Comparison of ENCODE assay signal across 1 cellular context in the genomic region with DNA sequence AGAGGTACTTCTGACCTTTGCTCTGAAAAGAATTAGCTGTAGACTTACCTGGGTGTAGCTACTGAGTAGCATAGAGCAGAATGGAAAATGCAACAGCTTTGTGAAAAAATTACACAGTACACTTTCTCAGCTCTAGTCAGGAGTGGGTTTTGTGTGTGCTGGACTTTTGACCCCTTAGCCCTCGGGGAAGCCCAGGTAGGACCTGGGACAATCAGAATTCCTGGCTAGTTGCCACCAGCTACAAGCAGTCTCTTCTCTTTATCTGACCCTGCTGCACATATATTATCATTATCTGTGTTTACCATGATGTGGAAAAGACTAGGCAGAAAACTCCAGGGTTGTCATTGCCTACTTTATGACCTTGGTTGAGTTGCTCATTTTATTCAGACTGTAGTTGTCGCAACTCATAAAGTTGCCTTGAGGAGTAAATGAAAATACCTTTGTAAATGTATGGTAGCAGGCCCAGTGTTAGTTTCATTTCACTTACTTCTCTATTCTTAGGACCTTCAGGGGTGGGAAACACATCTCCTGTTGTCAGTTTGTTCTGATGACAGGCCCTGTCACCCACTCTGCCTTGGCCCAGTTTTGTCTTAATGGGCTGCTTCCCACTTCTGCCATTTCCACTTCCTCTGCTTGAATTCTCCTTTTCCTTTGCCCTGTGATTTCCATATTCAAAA.
TF ChIP-seq lines count a peak whose summit lies in the region.

No MANE protein-coding gene starts in this region.

TF ChIP-seq in HepG2, 621 proteins besides CTCF, POLR2A, EP300 and RAD21 (continued from another document and continues in another):
- TF ChIP-seq, protein P1, sequence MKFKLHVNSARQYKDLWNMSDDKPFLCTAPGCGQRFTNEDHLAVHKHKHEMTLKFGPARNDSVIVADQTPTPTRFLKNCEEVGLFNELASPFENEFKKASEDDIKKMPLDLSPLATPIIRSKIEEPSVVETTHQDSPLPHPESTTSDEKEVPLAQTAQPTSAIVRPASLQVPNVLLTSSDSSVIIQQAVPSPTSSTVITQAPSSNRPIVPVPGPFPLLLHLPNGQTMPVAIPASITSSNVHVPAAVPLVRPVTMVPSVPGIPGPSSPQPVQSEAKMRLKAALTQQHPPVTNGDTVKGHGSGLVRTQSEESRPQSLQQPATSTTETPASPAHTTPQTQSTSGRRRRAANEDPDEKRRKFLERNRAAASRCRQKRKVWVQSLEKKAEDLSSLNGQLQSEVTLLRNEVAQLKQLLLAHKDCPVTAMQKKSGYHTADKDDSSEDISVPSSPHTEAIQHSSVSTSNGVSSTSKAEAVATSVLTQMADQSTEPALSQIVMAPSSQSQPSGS (CRISPR knock-in tag; IDR thresholded peaks at IDR 0.05) = peak; percentile 53; the same call in 1 of the 2 replicates
- TF ChIP-seq ARHGAP35 (CRISPR knock-in tag; IDR thresholded peaks at IDR 0.05; ENCODE audit: borderline replicate concordance) (no peak), TBX3 (IDR thresholded peaks at IDR 0.05; ENCODE audit: borderline replicate concordance) (no peak), TCF7L2 (IDR thresholded peaks at IDR 0.05; ENCODE audit: low read depth, low read length) (no peak), ZMAT3 (CRISPR knock-in tag; conservative IDR thresholded peaks at IDR 0.05) (no peak), YEATS4 (CRISPR knock-in tag; IDR thresholded peaks at IDR 0.05; ENCODE audit: borderline replicate concordance) (peak; percentile 9; the same call in 1 of the 2 replicates), EEA1 (CRISPR knock-in tag; IDR thresholded peaks at IDR 0.05; ENCODE audit: borderline replicate concordance) (no peak), ZSCAN9 (CRISPR knock-in tag; IDR thresholded peaks at IDR 0.05; ENCODE audit: borderline replicate concordance) (0 out of 2 replicates have a peak, but pooled peaks have one; percentile 31), ZNF749 (CRISPR knock-in tag; IDR thresholded peaks at IDR 0.05; ENCODE audit: borderline replicate concordance) (no peak), ZNF879 (CRISPR knock-in tag; IDR thresholded peaks at IDR 0.05) (no peak), SRSF9 (IDR thresholded peaks at IDR 0.05; ENCODE audit: borderline replicate concordance, insufficient read depth, low read depth, low read length, poor library complexity, severe bottlenecking) (no peak), ASH2L (IDR thresholded peaks at IDR 0.05; ENCODE audit: insufficient read length, low read depth, low read length) (peak; percentile 66), FLYWCH1 (CRISPR knock-in tag; IDR thresholded peaks at IDR 0.05) (no peak), ZNF644 (CRISPR knock-in tag; IDR thresholded peaks at IDR 0.05; ENCODE audit: low read depth) (peak; percentile 66; the same call in 1 of the 2 replicates), PPARG (CRISPR knock-in tag; conservative IDR thresholded peaks at IDR 0.05) (peak; percentile 87), SOX6 (IDR thresholded peaks at IDR 0.05) (no peak), SOX6 (CRISPR knock-in tag; IDR thresholded peaks at IDR 0.05) (peak; percentile 88), NR2F6 (IDR thresholded peaks at IDR 0.05) (peak; percentile 79), NR2F6 (CRISPR knock-in tag; IDR thresholded peaks at IDR 0.05) (peak; percentile 54; the same call in 1 of the 2 replicates), RFX5 (IDR thresholded peaks at IDR 0.05; ENCODE audit: low read depth, low read length) (no peak), KMT2A (CRISPR knock-in tag; IDR thresholded peaks at IDR 0.05) (peak; percentile 28; the same call in 1 of the 2 replicates), KDM2A (CRISPR knock-in tag; IDR thresholded peaks at IDR 0.05; ENCODE audit: borderline replicate concordance, low read depth) (no peak), ZNF598 (CRISPR knock-in tag; IDR thresholded peaks at IDR 0.05; ENCODE audit: borderline replicate concordance) (no peak), SIN3B (IDR thresholded peaks at IDR 0.05; ENCODE audit: low read length) (no peak), STAG1 (CRISPR knock-in tag; IDR thresholded peaks at IDR 0.05) (no peak)
- TF ChIP-seq, protein P2, sequence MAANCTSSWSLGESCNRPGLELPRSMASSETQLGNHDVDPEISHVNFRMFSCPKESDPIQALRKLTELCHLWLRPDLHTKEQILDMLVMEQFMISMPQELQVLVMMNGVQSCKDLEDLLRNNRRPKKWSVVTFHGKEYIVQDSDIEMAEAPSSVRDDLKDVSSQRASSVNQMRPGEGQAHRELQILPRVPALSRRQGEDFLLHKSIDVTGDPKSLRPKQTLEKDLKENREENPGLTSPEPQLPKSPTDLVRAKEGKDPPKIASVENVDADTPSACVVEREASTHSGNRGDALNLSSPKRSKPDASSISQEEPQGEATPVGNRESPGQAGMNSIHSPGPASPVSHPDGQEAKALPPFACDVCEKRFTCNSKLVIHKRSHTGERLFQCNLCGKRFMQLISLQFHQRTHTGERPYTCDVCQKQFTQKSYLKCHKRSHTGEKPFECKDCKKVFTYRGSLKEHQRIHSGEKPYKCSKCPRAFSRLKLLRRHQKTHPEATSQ (CRISPR knock-in tag; IDR thresholded peaks at IDR 0.05; ENCODE audit: borderline replicate concordance) = peak; percentile 77; the same call in 1 of the 2 replicates
- TF ChIP-seq, protein P3, sequence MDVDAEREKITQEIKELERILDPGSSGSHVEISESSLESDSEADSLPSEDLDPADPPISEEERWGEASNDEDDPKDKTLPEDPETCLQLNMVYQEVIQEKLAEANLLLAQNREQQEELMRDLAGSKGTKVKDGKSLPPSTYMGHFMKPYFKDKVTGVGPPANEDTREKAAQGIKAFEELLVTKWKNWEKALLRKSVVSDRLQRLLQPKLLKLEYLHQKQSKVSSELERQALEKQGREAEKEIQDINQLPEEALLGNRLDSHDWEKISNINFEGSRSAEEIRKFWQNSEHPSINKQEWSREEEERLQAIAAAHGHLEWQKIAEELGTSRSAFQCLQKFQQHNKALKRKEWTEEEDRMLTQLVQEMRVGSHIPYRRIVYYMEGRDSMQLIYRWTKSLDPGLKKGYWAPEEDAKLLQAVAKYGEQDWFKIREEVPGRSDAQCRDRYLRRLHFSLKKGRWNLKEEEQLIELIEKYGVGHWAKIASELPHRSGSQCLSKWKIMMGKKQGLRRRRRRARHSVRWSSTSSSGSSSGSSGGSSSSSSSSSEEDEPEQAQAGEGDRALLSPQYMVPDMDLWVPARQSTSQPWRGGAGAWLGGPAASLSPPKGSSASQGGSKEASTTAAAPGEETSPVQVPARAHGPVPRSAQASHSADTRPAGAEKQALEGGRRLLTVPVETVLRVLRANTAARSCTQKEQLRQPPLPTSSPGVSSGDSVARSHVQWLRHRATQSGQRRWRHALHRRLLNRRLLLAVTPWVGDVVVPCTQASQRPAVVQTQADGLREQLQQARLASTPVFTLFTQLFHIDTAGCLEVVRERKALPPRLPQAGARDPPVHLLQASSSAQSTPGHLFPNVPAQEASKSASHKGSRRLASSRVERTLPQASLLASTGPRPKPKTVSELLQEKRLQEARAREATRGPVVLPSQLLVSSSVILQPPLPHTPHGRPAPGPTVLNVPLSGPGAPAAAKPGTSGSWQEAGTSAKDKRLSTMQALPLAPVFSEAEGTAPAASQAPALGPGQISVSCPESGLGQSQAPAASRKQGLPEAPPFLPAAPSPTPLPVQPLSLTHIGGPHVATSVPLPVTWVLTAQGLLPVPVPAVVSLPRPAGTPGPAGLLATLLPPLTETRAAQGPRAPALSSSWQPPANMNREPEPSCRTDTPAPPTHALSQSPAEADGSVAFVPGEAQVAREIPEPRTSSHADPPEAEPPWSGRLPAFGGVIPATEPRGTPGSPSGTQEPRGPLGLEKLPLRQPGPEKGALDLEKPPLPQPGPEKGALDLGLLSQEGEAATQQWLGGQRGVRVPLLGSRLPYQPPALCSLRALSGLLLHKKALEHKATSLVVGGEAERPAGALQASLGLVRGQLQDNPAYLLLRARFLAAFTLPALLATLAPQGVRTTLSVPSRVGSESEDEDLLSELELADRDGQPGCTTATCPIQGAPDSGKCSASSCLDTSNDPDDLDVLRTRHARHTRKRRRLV (CRISPR knock-in tag; IDR thresholded peaks at IDR 0.05) = no peak
- TF ChIP-seq, protein P4, sequence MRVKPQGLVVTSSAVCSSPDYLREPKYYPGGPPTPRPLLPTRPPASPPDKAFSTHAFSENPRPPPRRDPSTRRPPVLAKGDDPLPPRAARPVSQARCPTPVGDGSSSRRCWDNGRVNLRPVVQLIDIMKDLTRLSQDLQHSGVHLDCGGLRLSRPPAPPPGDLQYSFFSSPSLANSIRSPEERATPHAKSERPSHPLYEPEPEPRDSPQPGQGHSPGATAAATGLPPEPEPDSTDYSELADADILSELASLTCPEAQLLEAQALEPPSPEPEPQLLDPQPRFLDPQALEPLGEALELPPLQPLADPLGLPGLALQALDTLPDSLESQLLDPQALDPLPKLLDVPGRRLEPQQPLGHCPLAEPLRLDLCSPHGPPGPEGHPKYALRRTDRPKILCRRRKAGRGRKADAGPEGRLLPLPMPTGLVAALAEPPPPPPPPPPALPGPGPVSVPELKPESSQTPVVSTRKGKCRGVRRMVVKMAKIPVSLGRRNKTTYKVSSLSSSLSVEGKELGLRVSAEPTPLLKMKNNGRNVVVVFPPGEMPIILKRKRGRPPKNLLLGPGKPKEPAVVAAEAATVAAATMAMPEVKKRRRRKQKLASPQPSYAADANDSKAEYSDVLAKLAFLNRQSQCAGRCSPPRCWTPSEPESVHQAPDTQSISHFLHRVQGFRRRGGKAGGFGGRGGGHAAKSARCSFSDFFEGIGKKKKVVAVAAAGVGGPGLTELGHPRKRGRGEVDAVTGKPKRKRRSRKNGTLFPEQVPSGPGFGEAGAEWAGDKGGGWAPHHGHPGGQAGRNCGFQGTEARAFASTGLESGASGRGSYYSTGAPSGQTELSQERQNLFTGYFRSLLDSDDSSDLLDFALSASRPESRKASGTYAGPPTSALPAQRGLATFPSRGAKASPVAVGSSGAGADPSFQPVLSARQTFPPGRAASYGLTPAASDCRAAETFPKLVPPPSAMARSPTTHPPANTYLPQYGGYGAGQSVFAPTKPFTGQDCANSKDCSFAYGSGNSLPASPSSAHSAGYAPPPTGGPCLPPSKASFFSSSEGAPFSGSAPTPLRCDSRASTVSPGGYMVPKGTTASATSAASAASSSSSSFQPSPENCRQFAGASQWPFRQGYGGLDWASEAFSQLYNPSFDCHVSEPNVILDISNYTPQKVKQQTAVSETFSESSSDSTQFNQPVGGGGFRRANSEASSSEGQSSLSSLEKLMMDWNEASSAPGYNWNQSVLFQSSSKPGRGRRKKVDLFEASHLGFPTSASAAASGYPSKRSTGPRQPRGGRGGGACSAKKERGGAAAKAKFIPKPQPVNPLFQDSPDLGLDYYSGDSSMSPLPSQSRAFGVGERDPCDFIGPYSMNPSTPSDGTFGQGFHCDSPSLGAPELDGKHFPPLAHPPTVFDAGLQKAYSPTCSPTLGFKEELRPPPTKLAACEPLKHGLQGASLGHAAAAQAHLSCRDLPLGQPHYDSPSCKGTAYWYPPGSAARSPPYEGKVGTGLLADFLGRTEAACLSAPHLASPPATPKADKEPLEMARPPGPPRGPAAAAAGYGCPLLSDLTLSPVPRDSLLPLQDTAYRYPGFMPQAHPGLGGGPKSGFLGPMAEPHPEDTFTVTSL (CRISPR knock-in tag; IDR thresholded peaks at IDR 0.05; ENCODE audit: borderline replicate concordance) = 0 out of 2 replicates have a peak, but pooled peaks have one; percentile 47
- TF ChIP-seq, protein P5, sequence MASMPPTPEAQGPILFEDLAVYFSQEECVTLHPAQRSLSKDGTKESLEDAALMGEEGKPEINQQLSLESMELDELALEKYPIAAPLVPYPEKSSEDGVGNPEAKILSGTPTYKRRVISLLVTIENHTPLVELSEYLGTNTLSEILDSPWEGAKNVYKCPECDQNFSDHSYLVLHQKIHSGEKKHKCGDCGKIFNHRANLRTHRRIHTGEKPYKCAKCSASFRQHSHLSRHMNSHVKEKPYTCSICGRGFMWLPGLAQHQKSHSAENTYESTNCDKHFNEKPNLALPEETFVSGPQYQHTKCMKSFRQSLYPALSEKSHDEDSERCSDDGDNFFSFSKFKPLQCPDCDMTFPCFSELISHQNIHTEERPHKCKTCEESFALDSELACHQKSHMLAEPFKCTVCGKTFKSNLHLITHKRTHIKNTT (CRISPR knock-in tag; IDR thresholded peaks at IDR 0.05) = no peak
- TF ChIP-seq, protein P6, sequence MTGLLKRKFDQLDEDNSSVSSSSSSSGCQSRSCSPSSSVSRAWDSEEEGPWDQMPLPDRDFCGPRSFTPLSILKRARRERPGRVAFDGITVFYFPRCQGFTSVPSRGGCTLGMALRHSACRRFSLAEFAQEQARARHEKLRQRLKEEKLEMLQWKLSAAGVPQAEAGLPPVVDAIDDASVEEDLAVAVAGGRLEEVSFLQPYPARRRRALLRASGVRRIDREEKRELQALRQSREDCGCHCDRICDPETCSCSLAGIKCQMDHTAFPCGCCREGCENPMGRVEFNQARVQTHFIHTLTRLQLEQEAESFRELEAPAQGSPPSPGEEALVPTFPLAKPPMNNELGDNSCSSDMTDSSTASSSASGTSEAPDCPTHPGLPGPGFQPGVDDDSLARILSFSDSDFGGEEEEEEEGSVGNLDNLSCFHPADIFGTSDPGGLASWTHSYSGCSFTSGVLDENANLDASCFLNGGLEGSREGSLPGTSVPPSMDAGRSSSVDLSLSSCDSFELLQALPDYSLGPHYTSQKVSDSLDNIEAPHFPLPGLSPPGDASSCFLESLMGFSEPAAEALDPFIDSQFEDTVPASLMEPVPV (CRISPR knock-in tag; IDR thresholded peaks at IDR 0.05) = 0 out of 2 replicates have a peak, but pooled peaks have one; percentile 48
- TF ChIP-seq, protein P7, sequence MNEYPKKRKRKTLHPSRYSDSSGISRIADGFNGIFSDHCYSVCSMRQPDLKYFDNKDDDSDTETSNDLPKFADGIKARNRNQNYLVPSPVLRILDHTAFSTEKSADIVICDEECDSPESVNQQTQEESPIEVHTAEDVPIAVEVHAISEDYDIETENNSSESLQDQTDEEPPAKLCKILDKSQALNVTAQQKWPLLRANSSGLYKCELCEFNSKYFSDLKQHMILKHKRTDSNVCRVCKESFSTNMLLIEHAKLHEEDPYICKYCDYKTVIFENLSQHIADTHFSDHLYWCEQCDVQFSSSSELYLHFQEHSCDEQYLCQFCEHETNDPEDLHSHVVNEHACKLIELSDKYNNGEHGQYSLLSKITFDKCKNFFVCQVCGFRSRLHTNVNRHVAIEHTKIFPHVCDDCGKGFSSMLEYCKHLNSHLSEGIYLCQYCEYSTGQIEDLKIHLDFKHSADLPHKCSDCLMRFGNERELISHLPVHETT (CRISPR knock-in tag; conservative IDR thresholded peaks at IDR 0.05) = no peak
